Comparison of ENCODE assay signal across 17 cellular contexts in the genomic region with DNA sequence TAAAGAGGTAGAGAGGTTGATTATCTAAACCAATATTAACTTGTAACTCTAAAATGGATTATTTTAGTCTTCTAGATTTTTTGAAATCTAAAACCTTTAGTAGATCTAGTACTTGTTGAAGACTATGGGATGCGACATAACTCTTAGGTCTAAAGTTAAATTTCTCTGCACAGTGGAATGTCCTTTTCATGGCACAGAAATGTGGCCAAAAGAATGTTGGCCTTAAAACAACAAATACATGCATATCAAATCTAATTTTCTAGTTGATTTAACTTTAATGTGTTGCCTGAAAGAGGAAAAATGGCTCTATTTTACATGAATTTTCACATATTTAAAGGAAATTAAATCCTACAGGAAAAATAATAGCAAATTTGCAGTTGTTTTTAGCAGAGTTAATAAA. TPM values are rescaled to one million over a fixed set of nuclear protein-coding genes. Genes with fewer than 3 reads are reported as not detected.
DNase-seq lines count a peak whose midpoint lies in the region; ATAC-seq, FAIRE-seq and TF ChIP-seq lines count a peak whose summit lies in the region.
"Had no signal": no experiment of that assay in that cellular context is flagged by ENCODE, and none has a peak within 500 bp of the region (broad histone marks: within the 10 kb centered on the region; RNA-seq: fewer than 3 reads in every experiment).

No MANE protein-coding gene starts in this region.

- no TSS peak for BruUV-seq in IMR-90 (replicated peaks; lab: Mats Ljungman, UMichigan)

- POLR2A ChIA-PET in CD4-positive, alpha-beta T cell (lab: Charles Lee) = interaction anchor here (0.7 kb wide), 1 partner anchor 1185 kb away, joined by 3 read pairs; no protein-coding TSS in a partner anchor
- POLR2A ChIA-PET in IMR-90 (lab: Charles Lee; ENCODE audit: unreplicated experiment) = no interaction called here

- H3K14ac ChIP-seq in IMR-90 (replicated peaks; ENCODE audit: low read depth, low read length) = no peak overlapping the region

- no CpG with 5 or more reads among the region's 1 CpG for WGBS in IMR-90 (ENCODE audit: extremely low coverage in 2 of 2, insufficient read length in 1 of 2), 2 experiments

- H2BK120ac ChIP-seq in IMR-90 (ENCODE audit: low read depth, low read length) = no peak overlapping the region

- H3K9ac ChIP-seq in IMR-90 (ENCODE audit: low read depth, low read length) = no peak overlapping the region

- dilution Hi-C loops in IMR-90 (cut with HindIII; ENCODE audit: low sequenced_read_pairs, unreplicated experiment) = no loop called here

- no peak overlapping the region for H2AK5ac ChIP-seq in IMR-90 (ENCODE audit: low read depth, low read length)

- H3K4me3 Mint-ChIP-seq in CD4-positive, alpha-beta T cell = no peak overlapping the region

- H3K23ac ChIP-seq in IMR-90 (ENCODE audit: low read depth, low read length) = no peak overlapping the region

- H4K91ac ChIP-seq in IMR-90 (ENCODE audit: insufficient read depth, low read depth, low read length) = no peak overlapping the region

- FAIRE-seq in islet of Langerhans (lab: Jason Lieb, UNC) = peak; percentile 72
- FAIRE-seq: A549, GM12892, HepG2 had no signal

- peak overlapping the region; percentile 5 for H3K27ac Mint-ChIP-seq in CD4-positive, alpha-beta T cell

- H3K4me2 ChIP-seq in IMR-90 (ENCODE audit: low read depth, low read length) = no peak overlapping the region
- H3K4me2 ChIP-seq: A549 had no signal

- peaks cover 88% of the 10 kb centered on the region for H3K4me1 Mint-ChIP-seq in CD4-positive, alpha-beta T cell (ENCODE audit: low read depth)

- H3K9me3 ChIP-seq in CD4-positive, alpha-beta T cell (ENCODE audit: control insufficient read depth, low read length) = no peaks in the 10 kb centered on the region
- no peaks in the 10 kb centered on the region for H3K9me3 ChIP-seq in IMR-90 (ENCODE audit: control insufficient read depth, insufficient read depth, low read length)
- H3K9me3 ChIP-seq: A549 had no signal

- peaks cover 4% of the 10 kb centered on the region for H3K4me1 ChIP-seq in IMR-90 (ENCODE audit: control insufficient read depth, insufficient read depth, low read length)

- no peak for TF ChIP-seq RAD21 in IMR-90 (IDR thresholded peaks at IDR 0.05; ENCODE audit: low read length)

- no peak overlapping the region for H2BK5ac ChIP-seq in IMR-90 (ENCODE audit: low read depth, low read length, poor library complexity, severe bottlenecking)

- peaks cover 1% of the 10 kb centered on the region for H3K9me1 ChIP-seq in IMR-90 (ENCODE audit: insufficient read depth, low read length)

- H3K27me3 Mint-ChIP-seq in CD4-positive, alpha-beta T cell = no peaks in the 10 kb centered on the region

- in situ Hi-C loops in IMR-90 (cut with MboI; ENCODE audit: low sequenced_read_pairs) = no loop called here

- no peak overlapping the region for H3K18ac ChIP-seq in IMR-90 (ENCODE audit: low read depth, low read length)

- no peak overlapping the region for H3K4me3 ChIP-seq in IMR-90 (ENCODE audit: insufficient read depth, low read depth, low read length)
- H3K4me3 ChIP-seq: A549 had no signal

- H3K4ac ChIP-seq in IMR-90 (ENCODE audit: low read depth, low read length) = no peak overlapping the region

- no peak overlapping the region for H2AFZ ChIP-seq in IMR-90 (replicated peaks; ENCODE audit: low read length, poor library complexity)

- peaks cover 86% of the 10 kb centered on the region for H3K36me3 Mint-ChIP-seq in CD4-positive, alpha-beta T cell (ENCODE audit: low read depth)

- H2AK9ac ChIP-seq in IMR-90 (replicated peaks; ENCODE audit: low read depth, low read length, poor library complexity) = no peak overlapping the region

- 0 out of 2 replicates have a peak, but pooled peaks cover 1% of the 10 kb centered on the region for H3K36me3 ChIP-seq in IMR-90 (ENCODE audit: control insufficient read depth, insufficient read depth, low read length)

- intact Hi-C loops in CD4-positive, alpha-beta T cell (cut with DNase I, micrococcal nuclease) = no loop called here
- intact Hi-C loops in IMR-90 (cut with micrococcal nuclease) = no loop called here

- DNase-seq in CD4-positive, alpha-beta T cell = no peak
- DNase-seq in IMR-90 = peak; percentile 25
- peak; percentile 62 for DNase-seq in astrocyte of the hippocampus (ENCODE audit: low read depth, low spot score)
- no peak for DNase-seq in NCI-H345 treated with DMSO at 0.1 percent for 48 hours (lab: John Stamatoyannopoulos, UW; ENCODE audit: unreplicated experiment)
- DNase-seq in SIG-M5 treated with dmso at 0.1 percent for 504 hours (lab: John Stamatoyannopoulos, UW; ENCODE audit: unreplicated experiment) = no peak
- DNase-seq in GM10266 (ENCODE audit: extremely low spot score) = no peak
- DNase-seq: AML-193, DMS53, GOT3, NCI-H187 treated with DMSO at 0.1 percent for 48 hours, NCI-H2171 treated with DMSO at 0.1 percent for 48 hours, NCI-H510A treated with DMSO at 0.1 percent for 48 hours had no signal

- H4K5ac ChIP-seq in IMR-90 (ENCODE audit: low read depth, low read length) = no peak overlapping the region

- H3K9me3 Mint-ChIP-seq in CD4-positive, alpha-beta T cell = no peaks in the 10 kb centered on the region

- no peak for TF ChIP-seq CTCF in CD4-positive, alpha-beta T cell (IDR thresholded peaks at IDR 0.05)
- TF ChIP-seq CTCF in IMR-90 (conservative IDR thresholded peaks at IDR 0.05; ENCODE audit: low read depth, low read length) (no peak), GM10266 (IDR thresholded peaks at IDR 0.05; ENCODE audit: control insufficient read depth, insufficient read depth, low read depth, missing control alignments) (no peak)

- no peak overlapping the region for H2BK15ac ChIP-seq in IMR-90 (ENCODE audit: low read depth, low read length)

- no peaks in the 10 kb centered on the region; the same call in 1 of the 2 replicates for H4K20me1 ChIP-seq in IMR-90 (ENCODE audit: insufficient read depth, low read length)

- no peak for ATAC-seq in CD4-positive, alpha-beta T cell (ENCODE audit: poor library complexity)
- ATAC-seq in IMR-90 (ENCODE audit: low read depth) = no peak
- ATAC-seq in GM21619 (IDR thresholded peaks at IDR 0.05; ENCODE audit: unreplicated experiment) = no peak
- ATAC-seq: A549, HepG2 had no signal

- H3K27me3 ChIP-seq in CD4-positive, alpha-beta T cell (ENCODE audit: control insufficient read depth, insufficient read depth, low read length) = no peaks in the 10 kb centered on the region
- no peaks in the 10 kb centered on the region for H3K27me3 ChIP-seq in IMR-90 (ENCODE audit: control insufficient read depth, insufficient read depth, low read length)

- H3K56ac ChIP-seq in IMR-90 (ENCODE audit: extremely low read depth, insufficient read depth, low read length) = no peak overlapping the region

- TF ChIP-seq POLR2A in IMR-90 (IDR thresholded peaks at IDR 0.05; ENCODE audit: low read depth, low read length) = no peak

- H3K79me1 ChIP-seq in IMR-90 (ENCODE audit: low read depth in 1 of 2, low read length in 2 of 2) = peaks cover 2 to 16% of the 10 kb centered on the region in 2 experiments; a peak in 3 of 4 replicates

- CTCF ChIA-PET in CD4-positive, alpha-beta T cell (lab: Charles Lee) = no interaction called here
- CTCF ChIA-PET in IMR-90 (lab: Yijun Ruan, JAX) = no interaction called here

- H2BK20ac ChIP-seq in IMR-90 (ENCODE audit: low read depth, low read length) = no peak overlapping the region

- H4K8ac ChIP-seq in IMR-90 (ENCODE audit: low read depth in 2 of 2, low read length in 2 of 2) = no peak overlapping the region

- H3K27ac ChIP-seq in CD4-positive, alpha-beta T cell (ENCODE audit: low read depth, low read length) = no peak overlapping the region
- H3K27ac ChIP-seq in IMR-90 (ENCODE audit: insufficient read depth, low read length) = no peak overlapping the region
- H3K27ac ChIP-seq: A549 had no signal

TF ChIP-seq in IMR-90, 13 proteins besides CTCF, POLR2A, EP300 and RAD21:
- TF ChIP-seq NFE2L2 (IDR thresholded peaks at IDR 0.05; ENCODE audit: low read depth, low read length) = no peak
- TF ChIP-seq CEBPB (IDR thresholded peaks at IDR 0.05; ENCODE audit: low read depth, low read length) = no peak
- no peak for TF ChIP-seq BHLHE40 (IDR thresholded peaks at IDR 0.05; ENCODE audit: low read depth, low read length)
- no peak for TF ChIP-seq MXI1 (IDR thresholded peaks at IDR 0.05; ENCODE audit: borderline replicate concordance, low read depth, low read length)
- no peak for TF ChIP-seq CHD1 (IDR thresholded peaks at IDR 0.05; ENCODE audit: low read depth, low read length)
- TF ChIP-seq, protein P1, sequence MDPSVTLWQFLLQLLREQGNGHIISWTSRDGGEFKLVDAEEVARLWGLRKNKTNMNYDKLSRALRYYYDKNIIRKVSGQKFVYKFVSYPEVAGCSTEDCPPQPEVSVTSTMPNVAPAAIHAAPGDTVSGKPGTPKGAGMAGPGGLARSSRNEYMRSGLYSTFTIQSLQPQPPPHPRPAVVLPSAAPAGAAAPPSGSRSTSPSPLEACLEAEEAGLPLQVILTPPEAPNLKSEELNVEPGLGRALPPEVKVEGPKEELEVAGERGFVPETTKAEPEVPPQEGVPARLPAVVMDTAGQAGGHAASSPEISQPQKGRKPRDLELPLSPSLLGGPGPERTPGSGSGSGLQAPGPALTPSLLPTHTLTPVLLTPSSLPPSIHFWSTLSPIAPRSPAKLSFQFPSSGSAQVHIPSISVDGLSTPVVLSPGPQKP (IDR thresholded peaks at IDR 0.05; ENCODE audit: borderline replicate concordance, low read depth, low read length) = no peak
- no peak for TF ChIP-seq RCOR1 (IDR thresholded peaks at IDR 0.05; ENCODE audit: insufficient replicate concordance, low read length)
- no peak for TF ChIP-seq SMC3 (IDR thresholded peaks at IDR 0.05; ENCODE audit: low read depth, low read length)
- no peak for TF ChIP-seq FOS (IDR thresholded peaks at IDR 0.05; ENCODE audit: low read depth, low read length)
- TF ChIP-seq RFX5 (IDR thresholded peaks at IDR 0.05; ENCODE audit: low read depth, low read length) = no peak
- TF ChIP-seq, protein P2, sequence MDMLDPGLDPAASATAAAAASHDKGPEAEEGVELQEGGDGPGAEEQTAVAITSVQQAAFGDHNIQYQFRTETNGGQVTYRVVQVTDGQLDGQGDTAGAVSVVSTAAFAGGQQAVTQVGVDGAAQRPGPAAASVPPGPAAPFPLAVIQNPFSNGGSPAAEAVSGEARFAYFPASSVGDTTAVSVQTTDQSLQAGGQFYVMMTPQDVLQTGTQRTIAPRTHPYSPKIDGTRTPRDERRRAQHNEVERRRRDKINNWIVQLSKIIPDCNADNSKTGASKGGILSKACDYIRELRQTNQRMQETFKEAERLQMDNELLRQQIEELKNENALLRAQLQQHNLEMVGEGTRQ (IDR thresholded peaks at IDR 0.05; ENCODE audit: low read depth, low read length) = no peak
- TF ChIP-seq MAFK (IDR thresholded peaks at IDR 0.05; ENCODE audit: low read depth, low read length) = no peak
- TF ChIP-seq MAZ (IDR thresholded peaks at IDR 0.05; ENCODE audit: borderline replicate concordance, low read depth, low read length) = no peak

RNA-seq across cellular contexts. Expression of a gene that starts 30.3 kb away (rescaled TPM):
- 100 to 1,000 TPM; 134 TPM for total RNA-seq in CD4-positive, alpha-beta T cell
- total RNA-seq in IMR-90 (2012; rRNA removed) = 23.6 and 24.6 TPM in 2 replicates
- polyA plus RNA-seq in IMR-90 (2012; rRNA removed) = 16.3 and 19.8 TPM in 2 replicates
- polyA plus RNA-seq in IMR-90 (2012; cell fraction: cytosol; rRNA removed) = 11.9 and 13.2 TPM in 2 replicates
- polyA plus RNA-seq in IMR-90 (2012; cell fraction: nucleus; rRNA removed; ENCODE audit: low replicate concordance) = 18.9 and 34.9 TPM in 2 replicates

Comparison
In these comparisons a context has a peak if more than half of its experiments do, and no peak if none do; other contexts are left out.
1. DNase-seq: peak in IMR-90 (single experiment) and astrocyte of the hippocampus (single experiment); none in CD4-positive, alpha-beta T cell (0 of 10), NCI-H345 treated with DMSO at 0.1 percent for 48 hours (single experiment), SIG-M5 treated with dmso at 0.1 percent for 504 hours (single experiment) and GM10266 (single experiment).